In genomic region chrX:125202486-125203378, GRCh38 we compare ENCODE assay signal across 8 cellular contexts.
DNase-seq lines count a peak whose midpoint lies in the region; ATAC-seq, FAIRE-seq and TF ChIP-seq lines count a peak whose summit lies in the region.
"Had no signal": no experiment of that assay in that cellular context is flagged by ENCODE, and none has a peak within 500 bp of the region (broad histone marks: within the 10 kb centered on the region; RNA-seq: fewer than 3 reads in every experiment).

No MANE protein-coding gene starts in this region.

- H4K5ac ChIP-seq in H1 (ENCODE audit: insufficient read length, low read depth, low read length) = no peak overlapping the region

- no peaks in the 10 kb centered on the region for H4K20me1 ChIP-seq in H1 (replicated peaks in 1 of 2; ENCODE audit: control insufficient read depth in 1 of 2, insufficient read depth in 2 of 2, low read length in 2 of 2)

- POLR2A ChIA-PET in H1 (lab: Charles Lee; ENCODE audit: partially characterized antibody) = interaction anchor here (3.6 kb wide), 1 partner anchor 180 kb away, joined by 14 read pairs; no protein-coding TSS in a partner anchor

- H3K27me3 ChIP-seq in H1 (replicated peaks in 1 of 4; ENCODE audit: control insufficient read depth in 3 of 4, extremely low read depth in 1 of 4, insufficient read depth in 3 of 4, low read length in 3 of 4) (peaks cover 2 to 22% (median 11%) of the 10 kb centered on the region in 4 experiments), psoas muscle (ENCODE audit: insufficient read depth in 3 of 3, low read length in 2 of 3) (peaks cover 0 to 49% (median 0%) of the 10 kb centered on the region in 3 donors)

- H3K79me2 ChIP-seq in H1 (ENCODE audit: control insufficient read depth in 1 of 2, insufficient read depth in 2 of 2, low read length in 2 of 2) = no peaks in the 10 kb centered on the region

- TF ChIP-seq POLR2A in H1 (IDR thresholded peaks at IDR 0.05; ENCODE audit: control extremely low read depth in 1 of 2, low read depth in 2 of 2, low read length in 2 of 2) = no peak

- no peaks in the 10 kb centered on the region for H3K79me1 ChIP-seq in H1 (ENCODE audit: low read depth, low read length)

- TF ChIP-seq RAD21 in H1 (IDR thresholded peaks at IDR 0.05 in 1 of 2, conservative IDR thresholded peaks at IDR 0.05 in 1 of 2; ENCODE audit: low read depth in 2 of 2, low read length in 2 of 2) = no peak

- intact Hi-C loops in psoas muscle (cut with DNase I) = no loop called here

- no peak overlapping the region for H3K18ac ChIP-seq in H1 (ENCODE audit: extremely low read depth, low read length)

- H2BK120ac ChIP-seq in H1 (replicated peaks; ENCODE audit: low read depth, low read length) = no peak overlapping the region

- peak overlapping the region; percentile 49 to 76 (median 60) for H3K4me3 ChIP-seq in H1 (ENCODE audit: extremely low read depth in 1 of 4, insufficient read depth in 2 of 4, low read depth in 3 of 4, low read length in 4 of 4)
- peak overlapping the region; percentile 49 for H3K4me3 ChIP-seq in psoas muscle

- H3K9me3 ChIP-seq in H1 (ENCODE audit: insufficient read depth in 2 of 2, low read depth in 1 of 2, low read length in 1 of 2) = no peaks in the 10 kb centered on the region
- H3K9me3 ChIP-seq in psoas muscle = no peaks in the 10 kb centered on the region

- no peak overlapping the region for H2BK5ac ChIP-seq in H1 (ENCODE audit: low read depth, low read length)

- DNase-seq in ELF-1 (ENCODE audit: low read depth, low spot score) (peak; percentile 31), NCI-H2029 treated with DMSO at 0.1 percent for 48 hours (lab: John Stamatoyannopoulos, UW) (peak; percentile 31), H1 (ENCODE audit: low read depth in 1 of 2, low spot score in 2 of 2) (peak in 1 of 2 experiments; percentile 48), psoas muscle (no peak), ecto neural progenitor cell (ENCODE audit: low spot score) (no peak), GM10266 (ENCODE audit: extremely low spot score) (no peak)
- no peak for DNase-seq in central memory CD4-positive, alpha-beta T cell
- DNase-seq: activated gamma-delta T cell treated with Interleukin-2 at 50 U/mL for 16 hours had no signal

- H3K4me1 ChIP-seq in H1 (replicated peaks in 1 of 4; ENCODE audit: control insufficient read depth in 3 of 4, insufficient read depth in 4 of 4, low read length in 3 of 4) (no peaks in the 10 kb centered on the region; a peak in 1 of 7 replicates), psoas muscle (no peaks in the 10 kb centered on the region)

- no peak overlapping the region for H2BK20ac ChIP-seq in H1 (ENCODE audit: low read length)

- H3K27ac ChIP-seq in H1 (ENCODE audit: low read depth, low read length) = no peak overlapping the region
- H3K27ac ChIP-seq in psoas muscle = no peak overlapping the region

- no peak overlapping the region for H3K14ac ChIP-seq in H1 (ENCODE audit: insufficient read length)

- no peak overlapping the region for H2AK5ac ChIP-seq in H1 (ENCODE audit: low read depth, low read length)

- H3K4ac ChIP-seq in H1 (replicated peaks; ENCODE audit: insufficient read length, low read depth, low read length) = no peak overlapping the region

- H4K91ac ChIP-seq in H1 (replicated peaks; ENCODE audit: insufficient read length, low read length) = no peak overlapping the region

- H3K56ac ChIP-seq in H1 (replicated peaks; ENCODE audit: insufficient read length, low read depth, low read length) = no peak overlapping the region

- 2% methylated on average over 20 of the region's 41 CpGs; no CpG with 5 or more reads in 1 of the 2 experiments for WGBS in H1 (ENCODE audit: extremely low coverage in 1 of 2, insufficient coverage in 1 of 2, insufficient read length in 1 of 2, insufficient replicate concordance in 2 of 2, low coverage in 1 of 2, low lambda C conversion rate in 2 of 2, missing lambda C conversion rate in 1 of 2), 2 experiments
- 7 to 32% (median 10%) methylated on average over 39 to 41 of the region's 41 CpGs for WGBS in psoas muscle, 3 donors

- no peak overlapping the region for H2AFZ ChIP-seq in H1 (ENCODE audit: low read length)

- H3K36me3 ChIP-seq in H1 (ENCODE audit: control insufficient read depth in 2 of 4, insufficient read depth in 4 of 4, low read length in 3 of 4) = no peaks in the 10 kb centered on the region
- H3K36me3 ChIP-seq in psoas muscle (ENCODE audit: insufficient read depth in 1 of 2, low read depth in 1 of 2) = no peaks in the 10 kb centered on the region

- TF ChIP-seq EP300 in H1 (IDR thresholded peaks at IDR 0.05; ENCODE audit: borderline replicate concordance in 1 of 2, low read depth in 2 of 2, low read length in 2 of 2) = no peak

- CTCF ChIA-PET in H1 (lab: Charles Lee; ENCODE audit: partially characterized antibody) = interaction anchor here (2.0 kb wide), 1 partner anchor 71 kb away, joined by 4 read pairs; no protein-coding TSS in a partner anchor

- no peak overlapping the region for H4K8ac ChIP-seq in H1 (ENCODE audit: extremely low read depth, insufficient read depth, low read length)

- TF ChIP-seq CTCF in H1 (IDR thresholded peaks at IDR 0.05; ENCODE audit: control extremely low read depth in 1 of 3, insufficient read depth in 1 of 3, low read depth in 1 of 3, low read length in 3 of 3) (no peak), psoas muscle (IDR thresholded peaks at IDR 0.05) (no peak), GM10266 (IDR thresholded peaks at IDR 0.05; ENCODE audit: control insufficient read depth, insufficient read depth, low read depth, missing control alignments) (no peak)

- peak; percentile 28 for FAIRE-seq in H1 (lab: Jason Lieb, UNC)

- no peak overlapping the region for H2BK15ac ChIP-seq in H1 (ENCODE audit: low read length)

- H2BK12ac ChIP-seq in H1 (ENCODE audit: low read depth, low read length) = no peak overlapping the region

- H3K9ac ChIP-seq in H1 (replicated peaks in 1 of 4; ENCODE audit: extremely low read depth in 1 of 4, low read depth in 3 of 4, low read length in 3 of 4) = no peak overlapping the region

- peaks cover 3% of the 10 kb centered on the region; the same call in 1 of the 2 replicates for H3K23me2 ChIP-seq in H1 (ENCODE audit: low read depth, low read length)

- H3K4me2 ChIP-seq in H1 (ENCODE audit: insufficient read depth in 1 of 2, low read depth in 2 of 2, low read length in 2 of 2) = peak overlapping the region; percentile 83 to 95

- no peak overlapping the region for H3K23ac ChIP-seq in H1 (ENCODE audit: insufficient read length)

- peak in 1 of 4 donors; percentile 14 for ATAC-seq in psoas muscle

TF ChIP-seq in H1, 55 proteins besides CTCF, POLR2A, EP300 and RAD21:
- no peak for TF ChIP-seq RFX5 (IDR thresholded peaks at IDR 0.05; ENCODE audit: borderline replicate concordance, low read depth, low read length)
- TF ChIP-seq RNF2 (IDR thresholded peaks at IDR 0.05; ENCODE audit: borderline replicate concordance, low read depth, low read length, missing control alignments, poor library complexity, severe bottlenecking) = peak; percentile 44
- no peak for TF ChIP-seq SP4 (IDR thresholded peaks at IDR 0.05; ENCODE audit: low read length)
- TF ChIP-seq CBX8 (IDR thresholded peaks at IDR 0.05; ENCODE audit: borderline replicate concordance, low read depth, low read length) = no peak
- no peak for TF ChIP-seq CBX5 (IDR thresholded peaks at IDR 0.05; ENCODE audit: low read depth, low read length)
- peak; percentile 51 for TF ChIP-seq ASH2L (IDR thresholded peaks at IDR 0.05; ENCODE audit: low read length)
TF ChIP-seq in H1: peak in this region for 2.

Comparison
In these comparisons a context has a peak if more than half of its experiments do, and no peak if none do; other contexts are left out.
1. DNase-seq: peak in ELF-1 (single experiment) and NCI-H2029 treated with DMSO at 0.1 percent for 48 hours (single experiment); none in psoas muscle (0 of 2), ecto neural progenitor cell (single experiment), central memory CD4-positive, alpha-beta T cell (single experiment) and GM10266 (single experiment).